ENCODE assay signal across 21 cellular contexts in genomic region chr20:890671-891070, GRCh38. TPM values are rescaled to one million over a fixed set of nuclear protein-coding genes. Genes with fewer than 3 reads are reported as not detected.
"Had no signal": no experiment of that assay in that cellular context is flagged by ENCODE, and none has a peak within 500 bp of the region (broad histone marks: within the 10 kb centered on the region; RNA-seq: fewer than 3 reads in every experiment).

No MANE protein-coding gene starts in this region.

- H3K27ac Mint-ChIP-seq: activated CD4-positive, alpha-beta T cell treated with anti-CD3 and anti-CD28 coated beads, Interleukin-2, amount 10 ng/mL, durations not matched to agents 7 days and 5 days; activated T-cell treated with anti-CD3 and anti-CD28 coated beads, Interleukin-2, amount 50 U/mL, for 72 hours; immature natural killer cell; memory B cell; stimulated activated naive CD8-positive, alpha-beta T cell treated with anti-CD3 and anti-CD28 coated beads, Interleukin-15, Interleukin-2, amounts not matched to agents 100 ng/mL and 50 ng/mL, for 24 hours; type B pancreatic cell had no signal

- H3K27me3 ChIP-seq: dorsolateral prefrontal cortex, ovary, sigmoid colon had no signal

- H3K4me3 Mint-ChIP-seq: activated CD4-positive, alpha-beta T cell treated with anti-CD3 and anti-CD28 coated beads, Interleukin-2, amount 10 ng/mL, durations not matched to agents 7 days and 5 days; activated T-cell treated with anti-CD3 and anti-CD28 coated beads, Interleukin-2, amount 50 U/mL, for 72 hours; immature natural killer cell; memory B cell; stimulated activated naive CD8-positive, alpha-beta T cell treated with anti-CD3 and anti-CD28 coated beads, Interleukin-15, Interleukin-2, amounts not matched to agents 100 ng/mL and 50 ng/mL, for 24 hours; type B pancreatic cell had no signal

- H3K27ac ChIP-seq: foreskin keratinocyte, heart right ventricle, ovary had no signal

- H3K4me1 ChIP-seq: foreskin keratinocyte had no signal

- DNase-seq: activated CD4-positive, alpha-beta T cell treated with anti-CD3 and anti-CD28 coated beads, Interleukin-2, amount 10 ng/mL, durations not matched to agents 7 days and 5 days; activated CD8-positive, alpha-beta memory T cell treated with anti-CD3 and anti-CD28 coated beads, Interleukin-2, amount 50 U/mL, for 4 hours; activated effector memory CD4-positive, alpha-beta T cell treated with anti-CD3 and anti-CD28 coated beads, Interleukin-2, amount 50 U/mL, for 16 hours; activated naive CD4-positive, alpha-beta T cell treated with anti-CD3 and anti-CD28 coated beads, Interleukin-2, amount 50 U/mL, for 16 hours; activated T-cell treated with anti-CD3 and anti-CD28 coated beads, Interleukin-2, amount 50 U/mL, for 72 hours; foreskin keratinocyte; immature natural killer cell; stimulated activated CD4-positive, alpha-beta T cell treated with anti-CD3 and anti-CD28 coated beads, Interleukin-12 subunit alpha, Interleukin-12 subunit beta, amount 100 ng/mL, for 4 hours; stimulated activated CD4-positive, alpha-beta T cell treated with anti-CD3 and anti-CD28 coated beads, Interleukin-1b, Interleukin-23, amount 100 ng/mL, for 48 hours had no signal

- H3K9me3 Mint-ChIP-seq: activated CD4-positive, alpha-beta T cell treated with anti-CD3 and anti-CD28 coated beads, Interleukin-2, amount 10 ng/mL, durations not matched to agents 7 days and 5 days; activated T-cell treated with anti-CD3 and anti-CD28 coated beads, Interleukin-2, amount 50 U/mL, for 72 hours; immature natural killer cell; memory B cell; stimulated activated naive CD8-positive, alpha-beta T cell treated with anti-CD3 and anti-CD28 coated beads, Interleukin-15, Interleukin-2, amounts not matched to agents 100 ng/mL and 50 ng/mL, for 24 hours; type B pancreatic cell had no signal

- H3K36me3 ChIP-seq: heart right ventricle, left ventricle myocardium inferior, ovary, sigmoid colon had no signal

- H3K36me3 Mint-ChIP-seq: memory B cell, type B pancreatic cell had no signal

- H3K4me3 ChIP-seq: dorsolateral prefrontal cortex, heart right ventricle, left ventricle myocardium inferior, ovary, sigmoid colon had no signal

- H3K9me3 ChIP-seq: heart right ventricle, left ventricle myocardium inferior, ovary, sigmoid colon had no signal

- H3K4me1 Mint-ChIP-seq: activated CD4-positive, alpha-beta T cell treated with anti-CD3 and anti-CD28 coated beads, Interleukin-2, amount 10 ng/mL, durations not matched to agents 7 days and 5 days; immature natural killer cell had no signal

RNA-seq across cellular contexts. Expression of gene ANGPT4, which starts 25.5 kb away (rescaled TPM):
- total RNA-seq: activated CD4-positive, alpha-beta T cell treated with anti-CD3 and anti-CD28 coated beads, Interleukin-2, amount 10 ng/mL, durations not matched to agents 7 days and 5 days; activated T-cell treated with anti-CD3 and anti-CD28 coated beads, Interleukin-2, amount 50 U/mL, for 72 hours; bronchial epithelial cell; foreskin keratinocyte; mononuclear cell; T-helper 1 cell treated with Interleukin-12 subunit alpha and Interleukin-12 subunit beta and Interleukin-4 antibody, amounts not matched to agents 30 ng/mL and 1 ng/mL, for 36 hours had no signal
- polyA plus RNA-seq: foreskin keratinocyte, immature natural killer cell, neural cell had no signal
